ENCODE assay signal across 1 cellular context in genomic region chr12:9721394-9722092, GRCh38.
A peak's percentile ranks its signal among the peaks of the same experiment; 100 is the strongest.
TF ChIP-seq lines count a peak whose summit lies in the region.

No MANE protein-coding gene starts in this region.

TF ChIP-seq in K562, 482 proteins besides CTCF, POLR2A, EP300 and RAD21:
- TF ChIP-seq SMARCE1 (IDR thresholded peaks at IDR 0.05) (peak; percentile 42; the same call in 1 of the 2 replicates), ARID1B (IDR thresholded peaks at IDR 0.05) (peak; percentile 55; the same call in 1 of the 2 replicates), POLR2AphosphoS5 (IDR thresholded peaks at IDR 0.05; ENCODE audit: control insufficient read depth, insufficient read depth, low read depth, low read length) (no peak), SMARCA4 (IDR thresholded peaks at IDR 0.05) (peak; percentile 35; the same call in 1 of the 2 replicates), FOXA3 (CRISPR knock-in tag; conservative IDR thresholded peaks at IDR 0.05 in 1 of 2, IDR thresholded peaks at IDR 0.05 in 1 of 2) (no peak), ZNF780A (CRISPR knock-in tag; IDR thresholded peaks at IDR 0.05) (no peak), TFE3 (CRISPR knock-in tag; IDR thresholded peaks at IDR 0.05) (no peak), ZNF143 (CRISPR knock-in tag; IDR thresholded peaks at IDR 0.05) (no peak), YY1 (IDR thresholded peaks at IDR 0.05; ENCODE audit: borderline replicate concordance in 1 of 3, control insufficient read depth in 1 of 3, extremely low read depth in 1 of 3, insufficient read depth in 3 of 3, insufficient read length in 1 of 3, insufficient replicate concordance in 2 of 3, low read depth in 1 of 3, low read length in 2 of 3) (no peak), PBX2 (CRISPR knock-in tag; IDR thresholded peaks at IDR 0.05; ENCODE audit: low read depth) (no peak), PBX2 (tag; conservative IDR thresholded peaks at IDR 0.05; ENCODE audit: low read depth) (0 out of 2 replicates have a peak, but pooled peaks have one; percentile 38), SMARCB1 (IDR thresholded peaks at IDR 0.05; ENCODE audit: insufficient read length, low read depth) (no peak), SRSF9 (IDR thresholded peaks at IDR 0.05; ENCODE audit: borderline replicate concordance, low read depth, low read length) (no peak), ZBTB1 (CRISPR knock-in tag; IDR thresholded peaks at IDR 0.05; ENCODE audit: borderline replicate concordance, low read depth) (no peak), IRF9 (tag; IDR thresholded peaks at IDR 0.05) (peak; percentile 77), SFPQ (IDR thresholded peaks at IDR 0.05; ENCODE audit: low read depth, low read length) (no peak), ZKSCAN3 (CRISPR knock-in tag; IDR thresholded peaks at IDR 0.05) (no peak), FOXO4 (CRISPR knock-in tag; IDR thresholded peaks at IDR 0.05) (no peak), TRIM24 (IDR thresholded peaks at IDR 0.05) (peak in 1 of 2 experiments; percentile 24; a peak in 1 of 4 replicates), DLX4 (CRISPR knock-in tag; IDR thresholded peaks at IDR 0.05) (no peak), RFX5 (IDR thresholded peaks at IDR 0.05; ENCODE audit: low read depth, low read length) (no peak), BRD9 (IDR thresholded peaks at IDR 0.05; ENCODE audit: low read depth, partially characterized antibody) (no peak), CEBPB (tag; IDR thresholded peaks at IDR 0.05) (peak; percentile 97), PCBP2 (IDR thresholded peaks at IDR 0.05; ENCODE audit: low read depth, low read length, poor library complexity, severe bottlenecking) (no peak), ZNF740 (CRISPR knock-in tag; IDR thresholded peaks at IDR 0.05) (no peak), ZNF740 (tag; IDR thresholded peaks at IDR 0.05) (no peak), E2F3 (CRISPR knock-in tag; IDR thresholded peaks at IDR 0.05) (no peak), ZBTB12 (CRISPR knock-in tag; IDR thresholded peaks at IDR 0.05) (no peak), TCF3 (CRISPR knock-in tag; IDR thresholded peaks at IDR 0.05) (peak; percentile 34; the same call in 1 of the 2 replicates), ATF3 (IDR thresholded peaks at IDR 0.05) (peak; percentile 61), ATF3 (CRISPR knock-in tag; conservative IDR thresholded peaks at IDR 0.05) (no peak), TBP (optimal IDR thresholded peaks at IDR 0.05; ENCODE audit: low read depth, low read length) (no peak), CBX1 (IDR thresholded peaks at IDR 0.05; ENCODE audit: low read depth) (no peak), ATF2 (CRISPR knock-in tag; IDR thresholded peaks at IDR 0.05) (no peak), TOE1 (IDR thresholded peaks at IDR 0.05; ENCODE audit: borderline replicate concordance) (no peak), TOE1 (CRISPR knock-in tag; IDR thresholded peaks at IDR 0.05; ENCODE audit: borderline replicate concordance, low read depth) (no peak), ZNF764 (CRISPR knock-in tag; IDR thresholded peaks at IDR 0.05; ENCODE audit: low read depth) (no peak), CEBPG (CRISPR knock-in tag; IDR thresholded peaks at IDR 0.05) (peak; percentile 67), CEBPG (tag; conservative IDR thresholded peaks at IDR 0.05 in 1 of 2, IDR thresholded peaks at IDR 0.05 in 1 of 2) (peak; percentile 91 to 96), KDM1A (IDR thresholded peaks at IDR 0.05) (0 out of 4 replicates have a peak, but pooled peaks of 1 of the 2 experiments have one; percentile 15), CBFA2T3 (IDR thresholded peaks at IDR 0.05) (peak; percentile 24; the same call in 1 of the 2 replicates), TAF15 (IDR thresholded peaks at IDR 0.05; ENCODE audit: low read depth, low read length) (no peak), SOX6 (IDR thresholded peaks at IDR 0.05) (peak; percentile 58; the same call in 1 of the 2 replicates), ESRRA (IDR thresholded peaks at IDR 0.05; ENCODE audit: borderline replicate concordance, low read depth) (no peak), JUN (IDR thresholded peaks at IDR 0.05; ENCODE audit: borderline replicate concordance, low read depth, low read length) (no peak), JUN (CRISPR knock-in tag; IDR thresholded peaks at IDR 0.05; ENCODE audit: borderline replicate concordance) (no peak), MEIS2 (IDR thresholded peaks at IDR 0.05; ENCODE audit: partially characterized antibody) (peak; percentile 43), HNRNPK (IDR thresholded peaks at IDR 0.05; ENCODE audit: low read depth, low read length, poor library complexity, severe bottlenecking) (no peak), JUND (IDR thresholded peaks at IDR 0.05; ENCODE audit: borderline replicate concordance, low read depth, low read length) (no peak), JUND (tag; IDR thresholded peaks at IDR 0.05; ENCODE audit: borderline replicate concordance, low read depth, low read length) (peak; percentile 13; the same call in 1 of the 3 replicates)
